ENCODE assay signal across 1 cellular context in genomic region chr15:37101634-37102314, GRCh38.
A peak's percentile ranks its signal among the peaks of the same experiment; 100 is the strongest.
TF ChIP-seq lines count a peak whose summit lies in the region.

No MANE protein-coding gene starts in this region.

TF ChIP-seq in K562, 482 proteins besides CTCF, POLR2A, EP300 and RAD21 (continued from another document):
- TF ChIP-seq BCLAF1 (IDR thresholded peaks at IDR 0.05; ENCODE audit: borderline replicate concordance in 1 of 2, control insufficient read depth in 1 of 2, low read depth in 2 of 2, low read length in 1 of 2) (0 out of 4 replicates have a peak, but pooled peaks of 1 of the 2 experiments have one; percentile 21), ZNF184 (CRISPR knock-in tag; IDR thresholded peaks at IDR 0.05) (no peak), SUPT5H (IDR thresholded peaks at IDR 0.05) (peak; percentile 75), PHF20 (IDR thresholded peaks at IDR 0.05; ENCODE audit: partially characterized antibody) (no peak), ZNF551 (CRISPR knock-in tag; IDR thresholded peaks at IDR 0.05) (no peak), TFAM (CRISPR knock-in tag; conservative IDR thresholded peaks at IDR 0.05) (no peak), KAT2B (IDR thresholded peaks at IDR 0.05; ENCODE audit: low read depth, low read length) (no peak), PML (IDR thresholded peaks at IDR 0.05; ENCODE audit: low read length) (peak; percentile 34; the same call in 1 of the 2 replicates), MYC (IDR thresholded peaks at IDR 0.05; ENCODE audit: low read depth, low read length) (peak; percentile 60; the same call in 1 of the 2 replicates), MYC (CRISPR knock-in tag; IDR thresholded peaks at IDR 0.05; ENCODE audit: borderline replicate concordance, low read depth) (no peak), TEAD1 (CRISPR knock-in tag; IDR thresholded peaks at IDR 0.05) (no peak), VEZF1 (CRISPR knock-in tag; IDR thresholded peaks at IDR 0.05) (peak; percentile 60), TAF7 (tag; IDR thresholded peaks at IDR 0.05) (no peak), POLR2G (IDR thresholded peaks at IDR 0.05; ENCODE audit: low read depth, low read length) (peak; percentile 90), GATAD2A (IDR thresholded peaks at IDR 0.05) (no peak), HDAC8 (tag; IDR thresholded peaks at IDR 0.05) (no peak), EHMT2 (IDR thresholded peaks at IDR 0.05) (no peak), SP1 (CRISPR knock-in tag; IDR thresholded peaks at IDR 0.05) (peak; percentile 34; the same call in 1 of the 2 replicates), CTCFL (IDR thresholded peaks at IDR 0.05; ENCODE audit: borderline replicate concordance, insufficient read depth, low read depth, low read length, poor library complexity, severe bottlenecking) (peak; percentile 79), HMGXB4 (CRISPR knock-in tag; IDR thresholded peaks at IDR 0.05) (0 out of 2 replicates have a peak, but pooled peaks have one; percentile 42), ELK1 (CRISPR knock-in tag; IDR thresholded peaks at IDR 0.05) (no peak), HNRNPL (IDR thresholded peaks at IDR 0.05; ENCODE audit: low read depth, low read length) (peak; percentile 24; the same call in 1 of the 2 replicates), RUNX1 (IDR thresholded peaks at IDR 0.05; ENCODE audit: low read depth) (0 out of 2 replicates have a peak, but pooled peaks have one; percentile 8), RNF219 (CRISPR knock-in tag; IDR thresholded peaks at IDR 0.05) (no peak), ESRRB (CRISPR knock-in tag; IDR thresholded peaks at IDR 0.05; ENCODE audit: borderline replicate concordance) (no peak), NFIC (IDR thresholded peaks at IDR 0.05) (no peak; the same call in 1 of the 2 replicates), KLF13 (tag; IDR thresholded peaks at IDR 0.05; ENCODE audit: borderline replicate concordance, low read depth) (no peak), TAF9B (IDR thresholded peaks at IDR 0.05; ENCODE audit: partially characterized antibody) (no peak), ATF1 (CRISPR knock-in tag; IDR thresholded peaks at IDR 0.05) (no peak), ATF1 (tag; IDR thresholded peaks at IDR 0.05) (peak; percentile 54), ZNF589 (CRISPR knock-in tag; IDR thresholded peaks at IDR 0.05; ENCODE audit: low read depth) (peak; percentile 38; the same call in 1 of the 2 replicates), TAF1 (IDR thresholded peaks at IDR 0.05; ENCODE audit: control insufficient read depth, extremely low read depth, insufficient read depth, low read length, severe bottlenecking) (peak; percentile 58), CBX1 (IDR thresholded peaks at IDR 0.05; ENCODE audit: low read depth) (0 out of 2 replicates have a peak, but pooled peaks have one; percentile 25), ZNF431 (CRISPR knock-in tag; IDR thresholded peaks at IDR 0.05) (no peak), ZNF639 (CRISPR knock-in tag; conservative IDR thresholded peaks at IDR 0.05 in 1 of 2, IDR thresholded peaks at IDR 0.05 in 1 of 2) (peak in 1 of 2 experiments; percentile 50; a peak in 2 of 4 replicates), E2F3 (CRISPR knock-in tag; IDR thresholded peaks at IDR 0.05) (peak; percentile 46; the same call in 1 of the 2 replicates)
